In the genomic region with DNA sequence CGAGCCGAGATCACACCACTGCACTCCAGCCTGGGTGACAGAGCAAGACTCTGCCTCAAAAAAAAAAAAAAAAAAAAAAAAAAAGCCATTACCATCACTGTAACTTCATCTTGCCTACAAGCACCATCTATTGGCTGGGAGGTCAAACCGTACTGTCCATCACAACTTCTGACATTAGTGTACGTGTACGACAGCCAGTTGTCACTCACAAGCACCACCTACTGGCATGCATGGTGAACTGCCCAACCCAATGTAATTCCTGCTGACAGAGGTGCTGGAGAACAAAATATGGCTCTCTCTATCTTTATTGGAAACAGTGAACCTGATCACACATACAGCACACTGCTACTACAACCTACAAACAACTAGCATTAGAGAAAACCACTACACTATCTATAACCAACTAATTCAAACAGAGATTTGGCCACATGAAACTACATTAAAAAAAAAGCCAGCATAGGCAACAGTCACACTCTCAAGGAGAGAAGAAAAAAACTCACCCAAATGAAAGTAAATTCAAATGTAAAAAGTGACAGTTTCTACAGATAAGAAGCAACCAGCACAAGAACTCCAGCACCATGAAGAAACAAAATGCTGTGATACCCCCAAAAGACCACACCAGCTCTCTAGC, we compare ENCODE assay signal across 8 cellular contexts.
DNase-seq lines count a peak whose midpoint lies in the region; ATAC-seq, FAIRE-seq and TF ChIP-seq lines count a peak whose summit lies in the region.

No MANE protein-coding gene starts in this region.

- H3K27ac ChIP-seq in heart left ventricle = no peak overlapping the region

- 46 to 67% (median 58%) methylated on average over 5 of the region's 5 CpGs for WGBS in heart left ventricle, 4 donors

- TF ChIP-seq POLR2A in heart left ventricle (IDR thresholded peaks at IDR 0.05) = no peak

- no peak for FAIRE-seq in RCC 7860 (lab: Jason Lieb, UNC)

- peaks cover 0 to 5% (median 0%) of the 10 kb centered on the region in 12 donors for H3K9me3 ChIP-seq in heart left ventricle

- peak in 4 of 12 donors; percentile 8 to 22 (median 20) for TF ChIP-seq CTCF in heart left ventricle (IDR thresholded peaks at IDR 0.05)

- H3K4me1 ChIP-seq in heart left ventricle = no peaks in the 10 kb centered on the region

- ATAC-seq in HG03060 (IDR thresholded peaks at IDR 0.05; ENCODE audit: low read depth, unreplicated experiment) = peak; percentile 84
- no peak for ATAC-seq in heart left ventricle

- no peak overlapping the region for H3K4me3 ChIP-seq in heart left ventricle

- peaks cover 0 to 3% (median 0%) of the 10 kb centered on the region in 9 donors for H3K27me3 ChIP-seq in heart left ventricle

- peak; percentile 25 for DNase-seq in EH (ENCODE audit: low read depth)
- peak; percentile 9 for DNase-seq in GM19238 (ENCODE audit: insufficient read length, low spot score)
- DNase-seq in RCC 7860 (ENCODE audit: low spot score) = peak; percentile 15
- peak; percentile 7 for DNase-seq in glomerular visceral epithelial cell (ENCODE audit: extremely low spot score)
- DNase-seq in NCI-H524 treated with DMSO at 0.1 percent for 48 hours (lab: John Stamatoyannopoulos, UW) = no peak
- DNase-seq in SKM-1 (lab: John Stamatoyannopoulos, UW; ENCODE audit: unreplicated experiment) = no peak
- DNase-seq in heart left ventricle = no peak

- intact Hi-C loops in heart left ventricle (cut with DNase I) = no loop called here

- H3K36me3 ChIP-seq in heart left ventricle = no peaks in the 10 kb centered on the region

Comparison
In these comparisons a context has a peak if more than half of its experiments do, and no peak if none do; other contexts are left out.
1. DNase-seq: peak in EH (single experiment), GM19238 (single experiment), RCC 7860 (single experiment) and glomerular visceral epithelial cell (single experiment); none in NCI-H524 treated with DMSO at 0.1 percent for 48 hours (single experiment), SKM-1 (single experiment) and heart left ventricle (0 of 5).